Comparison of ENCODE assay signal across 2 cellular contexts in genomic region chr6:111458670-111459232, GRCh38.
TF ChIP-seq lines count a peak whose summit lies in the region.

No MANE protein-coding gene starts in this region.

TF ChIP-seq in HEK293, 187 proteins besides CTCF, POLR2A, EP300 and RAD21 (continued from another document):
- TF ChIP-seq ZNF580 (tag by site-specific recombination; IDR thresholded peaks at IDR 0.05) (peak; percentile 68; the same call in 1 of the 2 replicates), ZBTB17 (tag by site-specific recombination; IDR thresholded peaks at IDR 0.05) (no peak), ZNF585B (tag by site-specific recombination; IDR thresholded peaks at IDR 0.05) (no peak), ZNF280D (tag by site-specific recombination; IDR thresholded peaks at IDR 0.05) (peak; percentile 84; the same call in 1 of the 2 replicates), KLF8 (tag by site-specific recombination; IDR thresholded peaks at IDR 0.05) (0 out of 2 replicates have a peak, but pooled peaks have one; percentile 16), ZNF701 (tag by site-specific recombination; IDR thresholded peaks at IDR 0.05) (no peak), ZNF169 (tag by site-specific recombination; IDR thresholded peaks at IDR 0.05) (no peak)
TF ChIP-seq in HEK293: peak in this region for 3.

TF ChIP-seq in K562, 482 proteins besides CTCF, POLR2A, EP300 and RAD21 (continued from another document):
- TF ChIP-seq XRCC3 (IDR thresholded peaks at IDR 0.05): no peak
- TF ChIP-seq MLX (CRISPR knock-in tag; conservative IDR thresholded peaks at IDR 0.05): no peak
- no peak for TF ChIP-seq ZBTB33 (CRISPR knock-in tag; IDR thresholded peaks at IDR 0.05)
- no peak for TF ChIP-seq ZBTB2 (IDR thresholded peaks at IDR 0.05)
- no peak for TF ChIP-seq ZNF282 (CRISPR knock-in tag; IDR thresholded peaks at IDR 0.05)
- TF ChIP-seq CREB1 (IDR thresholded peaks at IDR 0.05): no peak
- TF ChIP-seq CREB1 (CRISPR knock-in tag; IDR thresholded peaks at IDR 0.05): no peak
- no peak for TF ChIP-seq SMARCC2 (IDR thresholded peaks at IDR 0.05; ENCODE audit: low read depth)
- TF ChIP-seq NFXL1 (CRISPR knock-in tag; IDR thresholded peaks at IDR 0.05): no peak
- no peak for TF ChIP-seq BACH1 (tag; IDR thresholded peaks at IDR 0.05)
- TF ChIP-seq C11orf30 (IDR thresholded peaks at IDR 0.05; ENCODE audit: low read depth): peak; percentile 91
- peak; percentile 82 for TF ChIP-seq MAFF (IDR thresholded peaks at IDR 0.05; ENCODE audit: low read length)
- no peak for TF ChIP-seq CTBP1 (IDR thresholded peaks at IDR 0.05; ENCODE audit: borderline replicate concordance)
- TF ChIP-seq ZNF41 (CRISPR knock-in tag; conservative IDR thresholded peaks at IDR 0.05): no peak
- TF ChIP-seq CBFA2T2 (conservative IDR thresholded peaks at IDR 0.05): no peak
- TF ChIP-seq CLOCK (CRISPR knock-in tag; IDR thresholded peaks at IDR 0.05; ENCODE audit: borderline replicate concordance): no peak
- TF ChIP-seq ZBTB5 (IDR thresholded peaks at IDR 0.05): no peak
- TF ChIP-seq MAFK (IDR thresholded peaks at IDR 0.05; ENCODE audit: low read length): peak; percentile 81
- no peak for TF ChIP-seq JUN (IDR thresholded peaks at IDR 0.05; ENCODE audit: borderline replicate concordance, low read depth, low read length)
- no peak for TF ChIP-seq JUN (CRISPR knock-in tag; IDR thresholded peaks at IDR 0.05; ENCODE audit: borderline replicate concordance)
- no peak for TF ChIP-seq ZSCAN29 (IDR thresholded peaks at IDR 0.05)
- TF ChIP-seq BCOR (IDR thresholded peaks at IDR 0.05): peak; percentile 39; the same call in 1 of the 2 replicates
- no peak for TF ChIP-seq CCAR2 (IDR thresholded peaks at IDR 0.05; ENCODE audit: low read depth, low read length)
- TF ChIP-seq MAFG (tag; conservative IDR thresholded peaks at IDR 0.05): peak; percentile 89
- TF ChIP-seq ZNF436 (CRISPR knock-in tag; IDR thresholded peaks at IDR 0.05): no peak
- no peak for TF ChIP-seq CAMTA2 (CRISPR knock-in tag; conservative IDR thresholded peaks at IDR 0.05)
- no peak for TF ChIP-seq ZZZ3 (IDR thresholded peaks at IDR 0.05)
